In the genomic region with DNA sequence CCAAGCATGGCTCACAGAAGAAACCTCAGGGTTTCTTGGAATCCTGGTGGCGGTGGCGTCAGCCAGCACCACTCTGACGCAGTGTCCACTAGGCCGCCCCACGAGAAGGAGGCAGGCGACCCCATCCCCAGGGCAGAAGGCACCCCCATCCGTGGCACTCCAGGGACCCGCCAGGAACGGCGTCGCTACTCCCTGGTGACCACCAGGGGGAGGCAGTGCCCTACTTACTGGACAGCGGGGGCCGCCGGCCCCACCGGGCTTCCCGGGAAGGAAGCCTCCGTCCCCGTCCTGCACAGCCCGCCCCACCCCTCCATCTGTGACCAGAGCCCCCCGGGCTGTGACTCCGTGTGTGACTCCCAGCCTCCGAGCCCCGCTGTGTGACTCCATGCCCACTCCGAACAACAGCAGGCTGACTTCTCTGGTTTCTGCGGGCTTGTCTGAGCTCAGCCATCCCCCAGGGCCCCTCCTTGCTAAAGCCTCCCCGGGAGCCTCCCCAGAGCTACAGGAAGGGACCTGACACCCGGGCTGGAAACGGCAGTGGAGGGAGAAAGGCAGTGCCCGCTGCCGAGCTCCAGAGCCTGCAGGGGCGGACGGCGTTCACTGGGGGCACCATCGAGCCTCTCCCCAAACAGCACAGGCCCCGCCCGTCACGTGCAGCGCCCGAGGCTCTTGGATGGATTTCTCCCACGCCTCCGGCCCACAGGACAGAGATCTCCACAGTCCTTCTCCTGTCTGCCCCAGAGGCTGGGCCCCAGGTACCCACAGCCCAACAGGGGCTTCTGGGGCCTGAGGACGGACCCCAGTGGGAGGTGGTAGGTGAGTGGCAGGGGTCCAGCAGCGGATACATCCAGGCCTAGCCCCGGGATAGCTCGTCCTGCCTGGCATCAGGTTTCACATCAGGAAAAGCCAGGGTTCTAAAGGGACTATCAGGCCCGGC, we compare ENCODE assay signal across 8 cellular contexts. TPM values are rescaled to one million over a fixed set of nuclear protein-coding genes. Genes with fewer than 3 reads are reported as not detected.
DNase-seq lines count a peak whose midpoint lies in the region; ATAC-seq and TF ChIP-seq lines count a peak whose summit lies in the region.

No MANE protein-coding gene starts in this region.

- intact Hi-C loops in activated CD4-positive, alpha-beta T cell treated with anti-CD3 and anti-CD28 coated beads for 36 hours (cut with DNase I, micrococcal nuclease): loop anchor here (1.0 to 5.0 kb wide), 6 partner anchors 36 to 499 kb away; a partner anchor contains a TSS

- peak overlapping the region; percentile 78 for H3K4me3 Mint-ChIP-seq in activated CD4-positive, alpha-beta T cell treated with anti-CD3 and anti-CD28 coated beads for 36 hours
- peak overlapping the region; percentile 80 for H3K4me3 Mint-ChIP-seq in chondrocyte (ENCODE audit: unreplicated experiment)

- DNase-seq in NCI-H510A (lab: John Stamatoyannopoulos, UW) (peak; percentile 98), chondrocyte (ENCODE audit: low spot score) (peak; percentile 97), kidney glomerular epithelial cell (lab: John Stamatoyannopoulos, UW) (peak; percentile 81)
- peak; percentile 89 for DNase-seq in activated CD4-positive, alpha-beta T cell treated with anti-CD3 and anti-CD28 coated beads for 36 hours
- peak; percentile 63 to 71 (median 67) for DNase-seq in stimulated activated CD4-positive, alpha-beta T cell treated with anti-CD3 and anti-CD28 coated beads, Interleukin-12 subunit alpha, Interleukin-12 subunit beta, amount 100 ng/mL, for 48 hours (ENCODE audit: low read depth in 2 of 3, low spot score in 1 of 3)

- no peaks in the 10 kb centered on the region for H3K9me3 Mint-ChIP-seq in activated CD4-positive, alpha-beta T cell treated with anti-CD3 and anti-CD28 coated beads for 36 hours (ENCODE audit: low read depth)
- no peaks in the 10 kb centered on the region for H3K9me3 Mint-ChIP-seq in chondrocyte (ENCODE audit: low read depth)

- H3K4me3 ChIP-seq in GM08714 (ENCODE audit: low read length): peak overlapping the region; percentile 63; the same call in 1 of the 2 replicates

- ATAC-seq in HG03196 (IDR thresholded peaks at IDR 0.05; ENCODE audit: unreplicated experiment): peak; percentile 72
- ATAC-seq in activated CD4-positive, alpha-beta T cell treated with anti-CD3 and anti-CD28 coated beads for 36 hours: peak; percentile 98
- no peak for ATAC-seq in HG03025 (IDR thresholded peaks at IDR 0.05; ENCODE audit: low FRiP score, unreplicated experiment)

- H3K4me1 Mint-ChIP-seq in activated CD4-positive, alpha-beta T cell treated with anti-CD3 and anti-CD28 coated beads for 36 hours: peaks cover 2% of the 10 kb centered on the region
- peaks cover 24% of the 10 kb centered on the region for H3K4me1 Mint-ChIP-seq in chondrocyte (ENCODE audit: low read depth)

- H3K27ac Mint-ChIP-seq in activated CD4-positive, alpha-beta T cell treated with anti-CD3 and anti-CD28 coated beads for 36 hours: peak overlapping the region; percentile 65
- H3K27ac Mint-ChIP-seq in chondrocyte (ENCODE audit: unreplicated experiment): peak overlapping the region; percentile 99

- H3K27me3 Mint-ChIP-seq in activated CD4-positive, alpha-beta T cell treated with anti-CD3 and anti-CD28 coated beads for 36 hours: no peaks in the 10 kb centered on the region
- H3K27me3 Mint-ChIP-seq in chondrocyte (ENCODE audit: low read depth): no peaks in the 10 kb centered on the region

- CTCF ChIA-PET in activated CD4-positive, alpha-beta T cell treated with anti-CD3 and anti-CD28 coated beads for 36 hours (lab: Charles Lee): interaction anchor here (0.6 to 3.8 kb wide), 30 partner anchors 10 to 756 kb away, joined by 3 to 31 read pairs (median 4); a partner anchor contains a TSS

- peak; percentile 100 for TF ChIP-seq CTCF in chondrocyte (IDR thresholded peaks at IDR 0.05)

- H3K36me3 Mint-ChIP-seq in activated CD4-positive, alpha-beta T cell treated with anti-CD3 and anti-CD28 coated beads for 36 hours (ENCODE audit: low read depth): no peaks in the 10 kb centered on the region
- H3K36me3 Mint-ChIP-seq in chondrocyte (ENCODE audit: low read depth): no peaks in the 10 kb centered on the region

- POLR2A ChIA-PET in activated CD4-positive, alpha-beta T cell treated with anti-CD3 and anti-CD28 coated beads for 36 hours (lab: Charles Lee): interaction anchor here (0.6 kb wide), 1 partner anchor 186 kb away, joined by 4 read pairs; no protein-coding TSS in a partner anchor

RNA-seq across cellular contexts. Expression of a gene that starts 21.1 kb away (rescaled TPM):
- total RNA-seq in activated CD4-positive, alpha-beta T cell treated with anti-CD3 and anti-CD28 coated beads for 36 hours: under 1 TPM in 1 of 2 experiments, not detected in 1; 0.25 TPM
- 0.51 to 1.3 TPM (median 0.95 TPM) in 3 replicates for total RNA-seq in chondrocyte

RNA-seq across cellular contexts. Expression of a gene that starts 35.5 kb away (rescaled TPM):
- total RNA-seq in activated CD4-positive, alpha-beta T cell treated with anti-CD3 and anti-CD28 coated beads for 36 hours: 100 to 1,000 TPM; 112 to 136 TPM
- 214 to 232 TPM (median 223 TPM) in 3 replicates for total RNA-seq in chondrocyte

RNA-seq across cellular contexts. Expression of a gene that starts 35.8 kb away (rescaled TPM):
- under 1 TPM; 0.32 to 0.51 TPM for total RNA-seq in activated CD4-positive, alpha-beta T cell treated with anti-CD3 and anti-CD28 coated beads for 36 hours
- 0.15 to 1.1 TPM (median 0.75 TPM) in 3 replicates for total RNA-seq in chondrocyte
